In genomic region chr4:154120277-154120676, GRCh38 we compare ENCODE assay signal across 28 cellular contexts.
"Had no signal": no experiment of that assay in that cellular context is flagged by ENCODE, and none has a peak within 500 bp of the region (broad histone marks: within the 10 kb centered on the region; RNA-seq: fewer than 3 reads in every experiment).

No MANE protein-coding gene starts in this region.

- H3K27me3 Mint-ChIP-seq: progenitor cell of endocrine pancreas; stimulated activated naive B cell treated with anti-CD40 and anti-IgM and Interleukin-4, amounts not matched to agents 10 μg/mL and 1 μg/mL and 100 μg/mL, for 72 hours had no signal

- H3K27ac ChIP-seq: neural progenitor cell, ovary, parathyroid adenoma, psoas muscle, right lobe of liver, sigmoid colon, suprapubic skin, testis, tibial artery, transverse colon, upper lobe of left lung, vagina had no signal

- H3K4me1 ChIP-seq: neural progenitor cell, parathyroid adenoma, psoas muscle, right lobe of liver, sigmoid colon, suprapubic skin, testis, tibial artery, transverse colon, upper lobe of left lung, vagina had no signal

- H3K27me3 ChIP-seq: neural progenitor cell, ovary, right lobe of liver, sigmoid colon, suprapubic skin, testis, tibial artery, transverse colon, upper lobe of left lung, vagina had no signal

- H3K9ac ChIP-seq: neural progenitor cell, parathyroid adenoma had no signal

- H3K4me3 Mint-ChIP-seq: naive thymus-derived CD8-positive, alpha-beta T cell; nephron; neural progenitor cell; stimulated activated effector memory CD8-positive, alpha-beta T cell treated with anti-CD3 and anti-CD28 coated beads, Interleukin-12 subunit alpha, Interleukin-12 subunit beta, amount 100 ng/mL, for 72 hours; stimulated activated naive B cell treated with anti-CD40 and anti-IgM and Interleukin-4, amounts not matched to agents 10 μg/mL and 1 μg/mL and 100 μg/mL, for 72 hours; stimulated activated naive CD8-positive, alpha-beta T cell treated with anti-CD3 and anti-CD28 coated beads, Interleukin-15, Interleukin-2, amounts not matched to agents 100 ng/mL and 50 ng/mL, for 24 hours had no signal

- H3K4me1 Mint-ChIP-seq: naive thymus-derived CD8-positive, alpha-beta T cell; nephron; stimulated activated effector memory CD8-positive, alpha-beta T cell treated with anti-CD3 and anti-CD28 coated beads, Interleukin-12 subunit alpha, Interleukin-12 subunit beta, amount 100 ng/mL, for 72 hours; stimulated activated naive B cell treated with anti-CD40 and anti-IgM and Interleukin-4, amounts not matched to agents 10 μg/mL and 1 μg/mL and 100 μg/mL, for 72 hours had no signal

- H3K27ac Mint-ChIP-seq: naive thymus-derived CD8-positive, alpha-beta T cell; nephron; neural progenitor cell; progenitor cell of endocrine pancreas; stimulated activated effector memory CD8-positive, alpha-beta T cell treated with anti-CD3 and anti-CD28 coated beads, Interleukin-12 subunit alpha, Interleukin-12 subunit beta, amount 100 ng/mL, for 72 hours; stimulated activated naive B cell treated with anti-CD40 and anti-IgM and Interleukin-4, amounts not matched to agents 10 μg/mL and 1 μg/mL and 100 μg/mL, for 72 hours; stimulated activated naive CD8-positive, alpha-beta T cell treated with anti-CD3 and anti-CD28 coated beads, Interleukin-15, Interleukin-2, amounts not matched to agents 100 ng/mL and 50 ng/mL, for 24 hours had no signal

- H3K4me2 ChIP-seq: neural progenitor cell had no signal

- H2AFZ ChIP-seq: neural progenitor cell, parathyroid adenoma had no signal

- H3K9me3 Mint-ChIP-seq: naive thymus-derived CD8-positive, alpha-beta T cell; nephron; stimulated activated effector memory CD8-positive, alpha-beta T cell treated with anti-CD3 and anti-CD28 coated beads, Interleukin-12 subunit alpha, Interleukin-12 subunit beta, amount 100 ng/mL, for 72 hours; stimulated activated naive B cell treated with anti-CD40 and anti-IgM and Interleukin-4, amounts not matched to agents 10 μg/mL and 1 μg/mL and 100 μg/mL, for 72 hours; stimulated activated naive CD8-positive, alpha-beta T cell treated with anti-CD3 and anti-CD28 coated beads, Interleukin-15, Interleukin-2, amounts not matched to agents 100 ng/mL and 50 ng/mL, for 24 hours had no signal

- H3K36me3 ChIP-seq: neural progenitor cell, ovary, right lobe of liver, sigmoid colon, suprapubic skin, tibial artery, transverse colon, upper lobe of left lung, vagina had no signal

- DNase-seq: naive thymus-derived CD8-positive, alpha-beta T cell; occipital lobe; ovary; posterior cingulate gyrus; psoas muscle; right cardiac atrium; right lobe of liver; sigmoid colon; small intestine; stimulated activated CD4-positive, alpha-beta T cell treated with anti-CD3 and anti-CD28 coated beads, Interleukin-15, amount 100 ng/mL, for 24 hours; stimulated activated CD4-positive, alpha-beta T cell treated with anti-CD3 and anti-CD28 coated beads, Interleukin-2, amount 100 ng/mL, for 24 hours; stimulated activated CD4-positive, alpha-beta T cell treated with anti-CD3 and anti-CD28 coated beads, Interleukin-2, amount 100 ng/mL, for 48 hours; stimulated activated CD4-positive, alpha-beta T cell treated with anti-CD3 and anti-CD28 coated beads, Interleukin-4, amount 100 ng/mL, for 24 hours; stimulated activated naive B cell treated with anti-CD40 and anti-IgM and Interleukin-4, amounts not matched to agents 10 μg/mL and 1 μg/mL and 100 μg/mL, for 72 hours; stimulated activated naive CD4-positive, alpha-beta T cell treated with Interleukin-2 at 50 U/mL for 16 hours; substantia nigra; testis; tibial artery; transverse colon; upper lobe of left lung had no signal

- H3K4me3 ChIP-seq: neural progenitor cell, ovary, psoas muscle, right lobe of liver, sigmoid colon, suprapubic skin, testis, tibial artery, transverse colon, upper lobe of left lung, vagina had no signal

- H3K9me3 ChIP-seq: ovary, psoas muscle, right lobe of liver, sigmoid colon, suprapubic skin, testis, tibial artery, transverse colon, upper lobe of left lung, vagina had no signal

- ATAC-seq: naive thymus-derived CD8-positive, alpha-beta T cell; psoas muscle; right cardiac atrium; stimulated activated effector memory CD8-positive, alpha-beta T cell treated with anti-CD3 and anti-CD28 coated beads, Interleukin-12 subunit alpha, Interleukin-12 subunit beta, amount 100 ng/mL, for 72 hours; stimulated activated naive B cell treated with anti-CD40 and anti-IgM and Interleukin-4, amounts not matched to agents 10 μg/mL and 1 μg/mL and 100 μg/mL, for 72 hours had no signal

- H3K79me2 ChIP-seq: parathyroid adenoma had no signal
